Comparison of ENCODE assay signal across 11 cellular contexts in genomic region chr15:39124925-39125625, GRCh38.
A peak's percentile ranks its signal among the peaks of the same experiment; 100 is the strongest.
DNase-seq lines count a peak whose midpoint lies in the region; ATAC-seq and TF ChIP-seq lines count a peak whose summit lies in the region.
"Had no signal": no experiment of that assay in that cellular context is flagged by ENCODE, and none has a peak within 500 bp of the region (broad histone marks: within the 10 kb centered on the region; RNA-seq: fewer than 3 reads in every experiment).

No MANE protein-coding gene starts in this region.

- peaks cover 0 to 3% (median 0%) of the 10 kb centered on the region in 4 donors for H3K4me1 Mint-ChIP-seq in CD4-positive, alpha-beta memory T cell

- H3K27ac Mint-ChIP-seq in CD4-positive, alpha-beta memory T cell, result no peak overlapping the region
- H3K27ac Mint-ChIP-seq in activated naive CD4-positive, alpha-beta T cell treated with anti-CD3 and anti-CD28 coated beads, Interleukin-2, amount 50 U/mL, for 72 hours, result no peak overlapping the region

- TF ChIP-seq CTCF in astrocyte of the spinal cord (IDR thresholded peaks at IDR 0.05; ENCODE audit: low read depth, low read length), result no peak

- no peak overlapping the region for H3K4me3 Mint-ChIP-seq in CD4-positive, alpha-beta memory T cell

- POLR2A ChIA-PET in CD4-positive, alpha-beta memory T cell (lab: Charles Lee; ENCODE audit: partially characterized antibody), result no interaction called here

- CTCF ChIA-PET in CD4-positive, alpha-beta memory T cell (lab: Charles Lee; ENCODE audit: partially characterized antibody), result interaction anchor here (1.0 to 1.1 kb wide), 3 partner anchors 10 to 632 kb away, joined by 4 to 12 read pairs (median 9); partner anchors contain the start of gene THBS1

- H3K27me3 Mint-ChIP-seq in CD4-positive, alpha-beta memory T cell, result peaks cover 10 to 11% of the 10 kb centered on the region in 2 donors

- H3K4me3 ChIP-seq in ACC112 (ENCODE audit: low read depth, low read length) (peak overlapping the region; percentile 59; the same call in 1 of the 2 replicates), astrocyte of the spinal cord (ENCODE audit: low read depth, low read length) (no peak overlapping the region)
- no peak overlapping the region for H3K4me3 ChIP-seq in CD4-positive, alpha-beta memory T cell (ENCODE audit: low read length in 2 of 2)

- in situ Hi-C loops in astrocyte of the spinal cord (cut with HindIII; ENCODE audit: low sequenced_read_pairs), result no loop called here

- ATAC-seq in left ventricle myocardium superior (peak; percentile 56), HG03439 (IDR thresholded peaks at IDR 0.05; ENCODE audit: unreplicated experiment) (no peak)
- ATAC-seq in activated naive CD4-positive, alpha-beta T cell treated with anti-CD3 and anti-CD28 coated beads, Interleukin-2, amount 50 U/mL, for 72 hours, result no peak

- intact Hi-C loops in left ventricle myocardium superior (cut with micrococcal nuclease), result loop anchor here (5.0 kb wide), 1 partner anchor 457 kb away; the partner anchor contains the start of gene THBS1
- intact Hi-C loops in CD4-positive, alpha-beta memory T cell (cut with micrococcal nuclease), result loop anchor here (10.0 kb wide), 1 partner anchor 680 kb away; no protein-coding TSS in a partner anchor

- H3K9me3 Mint-ChIP-seq in CD4-positive, alpha-beta memory T cell, result no peaks in the 10 kb centered on the region
- no peaks in the 10 kb centered on the region for H3K9me3 Mint-ChIP-seq in activated naive CD4-positive, alpha-beta T cell treated with anti-CD3 and anti-CD28 coated beads, Interleukin-2, amount 50 U/mL, for 72 hours

- H3K9me3 ChIP-seq in CD4-positive, alpha-beta memory T cell (ENCODE audit: control insufficient read depth in 1 of 2, low read length in 2 of 2), result no peaks in the 10 kb centered on the region

- H3K27ac ChIP-seq in ACC112 (ENCODE audit: low read depth, low read length), result peak overlapping the region; percentile 92
- no peak overlapping the region for H3K27ac ChIP-seq in CD4-positive, alpha-beta memory T cell (ENCODE audit: low read depth, low read length)

- H3K4me1 ChIP-seq in ACC112 (ENCODE audit: control insufficient read depth, insufficient read depth, low read length, unreplicated experiment), result peaks cover 60% of the 10 kb centered on the region
- no peaks in the 10 kb centered on the region for H3K4me1 ChIP-seq in CD4-positive, alpha-beta memory T cell (ENCODE audit: insufficient read depth, low read length)

- H3K79me2 ChIP-seq in ACC112 (ENCODE audit: control insufficient read depth, insufficient read depth, low read length, unreplicated experiment), result no peaks in the 10 kb centered on the region

- peak overlapping the region; percentile 96 for H2AFZ ChIP-seq in ACC112 (ENCODE audit: low read length, unreplicated experiment)

- H3K36me3 Mint-ChIP-seq in CD4-positive, alpha-beta memory T cell, result no peaks in the 10 kb centered on the region
- no peaks in the 10 kb centered on the region for H3K36me3 Mint-ChIP-seq in activated naive CD4-positive, alpha-beta T cell treated with anti-CD3 and anti-CD28 coated beads, Interleukin-2, amount 50 U/mL, for 72 hours

- no peaks in the 10 kb centered on the region for H3K36me3 ChIP-seq in ACC112 (ENCODE audit: insufficient read depth, low read length)
- H3K36me3 ChIP-seq in CD4-positive, alpha-beta memory T cell (ENCODE audit: insufficient read depth, low read length), result no peaks in the 10 kb centered on the region

- no peaks in the 10 kb centered on the region for H3K27me3 ChIP-seq in ACC112 (ENCODE audit: insufficient read depth, low read length)
- no peaks in the 10 kb centered on the region for H3K27me3 ChIP-seq in CD4-positive, alpha-beta memory T cell (ENCODE audit: insufficient read depth, low read length)

- DNase-seq in HCEC 1CT, result peak; percentile 51
- peak; percentile 45 for DNase-seq in astrocyte of the spinal cord (ENCODE audit: low read depth, low spot score)
- no peak for DNase-seq in left ventricle myocardium superior
- no peak for DNase-seq in CD4-positive, alpha-beta memory T cell
- no peak for DNase-seq in activated naive CD4-positive, alpha-beta T cell treated with anti-CD3 and anti-CD28 coated beads, Interleukin-2, amount 50 U/mL, for 72 hours (ENCODE audit: low spot score in 2 of 2)
- DNase-seq in NCI-H2029 treated with DMSO at 0.1 percent for 48 hours (lab: John Stamatoyannopoulos, UW), result no peak
- DNase-seq: aorta; NCI-H187 treated with DMSO at 0.1 percent for 48 hours; stimulated activated naive CD4-positive, alpha-beta T cell treated with Interleukin-2 at 50 U/mL for 16 hours had no signal

Comparison
In these comparisons a context has a peak if more than half of its experiments do, and no peak if none do; other contexts are left out.
1. DNase-seq: peak in HCEC 1CT (single experiment) and astrocyte of the spinal cord (single experiment); none in left ventricle myocardium superior (single experiment), CD4-positive, alpha-beta memory T cell (0 of 5), activated naive CD4-positive, alpha-beta T cell treated with anti-CD3 and anti-CD28 coated beads, Interleukin-2, amount 50 U/mL, for 72 hours (0 of 2) and NCI-H2029 treated with DMSO at 0.1 percent for 48 hours (single experiment).